In genomic region chr19:35039881-35040456, GRCh38 we compare ENCODE assay signal across 13 cellular contexts. TPM values are rescaled to one million over a fixed set of nuclear protein-coding genes. Genes with fewer than 3 reads are reported as not detected.
DNase-seq lines count a peak whose midpoint lies in the region; ATAC-seq and TF ChIP-seq lines count a peak whose summit lies in the region.
"Had no signal": no experiment of that assay in that cellular context is flagged by ENCODE, and none has a peak within 500 bp of the region (broad histone marks: within the 10 kb centered on the region; RNA-seq: fewer than 3 reads in every experiment).

No MANE protein-coding gene starts in this region.

- peaks cover 25% of the 10 kb centered on the region for H3K4me1 Mint-ChIP-seq in Caco-2 (ENCODE audit: low read depth, unreplicated experiment)
- peaks cover 43% of the 10 kb centered on the region for H3K4me1 Mint-ChIP-seq in WTC11
- H3K4me1 Mint-ChIP-seq in immature natural killer cell = peaks cover 12 to 26% of the 10 kb centered on the region in 2 donors

- H3K27me3 Mint-ChIP-seq in Caco-2 (ENCODE audit: insufficient read depth, unreplicated experiment) (no peaks in the 10 kb centered on the region), WTC11 (ENCODE audit: low read depth) (no peaks in the 10 kb centered on the region), immature natural killer cell (ENCODE audit: low read depth in 3 of 3) (peaks cover 5 to 16% (median 13%) of the 10 kb centered on the region in 3 donors)

- TF ChIP-seq CTCF in Caco-2 (IDR thresholded peaks at IDR 0.05; ENCODE audit: insufficient read depth in 1 of 2, low read depth in 1 of 2, low read length in 1 of 2, severe bottlenecking in 1 of 2, unreplicated experiment in 1 of 2) = no peak
- TF ChIP-seq CTCF in WTC11 (IDR thresholded peaks at IDR 0.05) = no peak
- no peak for TF ChIP-seq CTCF in gastrocnemius medialis (IDR thresholded peaks at IDR 0.05 in 4 of 5, conservative IDR thresholded peaks at IDR 0.05 in 1 of 5)

- no peak overlapping the region for H3K4me3 ChIP-seq in Caco-2 (ENCODE audit: low read depth, low read length)
- peak overlapping the region in 3 of 4 donors; percentile 9 to 24 (median 12) for H3K4me3 ChIP-seq in gastrocnemius medialis

- intact Hi-C loops in Caco-2 (cut with micrococcal nuclease; ENCODE audit: unreplicated experiment) (loop anchor here (1.0 to 10.0 kb wide), 2 partner anchors 9 to 195 kb away; no protein-coding TSS in a partner anchor), gastrocnemius medialis (cut with DNase I; ENCODE audit: low total_unique reads) (loop anchor here (5.0 kb wide), 1 partner anchor 717 kb away; the partner anchor contains the start of genes HSPB6 and PROSER3), posterior vena cava (cut with DNase I) (no loop called here)

- no peaks in the 10 kb centered on the region for H3K9me3 Mint-ChIP-seq in Caco-2 (ENCODE audit: unreplicated experiment)
- no peaks in the 10 kb centered on the region for H3K9me3 Mint-ChIP-seq in WTC11
- H3K9me3 Mint-ChIP-seq in immature natural killer cell = no peaks in the 10 kb centered on the region

- H3K27ac Mint-ChIP-seq in Caco-2 (ENCODE audit: unreplicated experiment) (peak overlapping the region; percentile 90), WTC11 (peak overlapping the region; percentile 63; the same call in 1 of the 2 replicates), immature natural killer cell (peak overlapping the region in 5 of 6 donors; percentile 47 to 89 (median 58))

- POLR2A ChIA-PET in Caco-2 (lab: Charles Lee) (no interaction called here), WTC11 (lab: Charles Lee) (interaction anchor here (0.5 kb wide), 1 partner anchor 41 kb away, joined by 3 read pairs; no protein-coding TSS in a partner anchor)

- peaks cover 36% of the 10 kb centered on the region for H3K4me1 ChIP-seq in Caco-2
- H3K4me1 ChIP-seq in gastrocnemius medialis = peaks cover 66 to 80% of the 10 kb centered on the region in 2 donors

- H3K4me3 Mint-ChIP-seq in Caco-2 (ENCODE audit: unreplicated experiment) (peak overlapping the region; percentile 89), WTC11 (peak overlapping the region; percentile 53; the same call in 1 of the 2 replicates), immature natural killer cell (peak overlapping the region; percentile 77 to 81 (median 80))

- DNase-seq in Caco-2 (no peak), WTC11 (ENCODE audit: low spot score) (no peak), immature natural killer cell (no peak), gastrocnemius medialis (no peak), posterior vena cava (ENCODE audit: low spot score) (no peak), NCI-H1105 treated with DMSO at 0.1 percent for 48 hours (lab: John Stamatoyannopoulos, UW) (no peak), NCI-H446 treated with DMSO at 0.1 percent for 48 hours (lab: John Stamatoyannopoulos, UW) (no peak)
- DNase-seq: DMS79 treated with DMSO at 0.1 percent for 48 hours; foreskin fibroblast; HCEC 1CT; midbrain; NCI-H1417 treated with DMSO at 0.1 percent for 48 hours; stimulated activated CD4-positive, alpha-beta T cell treated with anti-CD3 and anti-CD28 coated beads, Interleukin-2, amount 100 ng/mL, for 48 hours had no signal

- H3K27ac ChIP-seq in gastrocnemius medialis = peak overlapping the region; percentile 97 to 98 (median 98)

- BruUV-seq in Caco-2 (replicated peaks; lab: Mats Ljungman, UMichigan) = no TSS peak

- ATAC-seq in WTC11 = no peak
- no peak for ATAC-seq in gastrocnemius medialis

- H3K36me3 Mint-ChIP-seq in Caco-2 (ENCODE audit: insufficient read depth, unreplicated experiment) (peaks cover 23% of the 10 kb centered on the region), WTC11 (no peaks in the 10 kb centered on the region; the same call in 1 of the 2 replicates), immature natural killer cell (no peaks in the 10 kb centered on the region)

- no peaks in the 10 kb centered on the region; the same call in 1 of the 2 replicates for H3K36me3 ChIP-seq in Caco-2 (ENCODE audit: control insufficient read depth, insufficient read depth, low read length)
- H3K36me3 ChIP-seq in gastrocnemius medialis = peaks cover 0 to 11% of the 10 kb centered on the region in 2 donors

- CTCF ChIA-PET in Caco-2 (lab: Charles Lee) = no interaction called here
- CTCF ChIA-PET in WTC11 (lab: Charles Lee) = interaction anchor here (1.3 kb wide), 1 partner anchor 201 kb away, joined by 4 read pairs; no protein-coding TSS in a partner anchor

- in situ Hi-C loops in gastrocnemius medialis (cut with MboI; ENCODE audit: low sequenced_read_pairs in 4 of 4) = loop anchor here in 1 of 4 donors (10.0 kb wide), 1 partner anchor 55 kb away; no protein-coding TSS in a partner anchor

- no peak for TF ChIP-seq POLR2A in gastrocnemius medialis (IDR thresholded peaks at IDR 0.05)

- H3K9me3 ChIP-seq in Caco-2 (no peaks in the 10 kb centered on the region), gastrocnemius medialis (no peaks in the 10 kb centered on the region)

- H3K27me3 ChIP-seq in Caco-2 (replicated peaks; ENCODE audit: control insufficient read depth, insufficient read depth, low read length) = no peaks in the 10 kb centered on the region
- H3K27me3 ChIP-seq in gastrocnemius medialis = no peaks in the 10 kb centered on the region

TF ChIP-seq in WTC11, 78 proteins besides CTCF, POLR2A, EP300 and RAD21:
- TF ChIP-seq PREB (CRISPR knock-in tag; IDR thresholded peaks at IDR 0.05; ENCODE audit: borderline replicate concordance) (no peak), ERG (CRISPR knock-in tag; IDR thresholded peaks at IDR 0.05) (no peak), ESRRA (CRISPR knock-in tag; IDR thresholded peaks at IDR 0.05; ENCODE audit: borderline replicate concordance) (no peak), ZMAT4 (CRISPR knock-in tag; IDR thresholded peaks at IDR 0.05) (no peak), ZBTB21 (CRISPR knock-in tag; IDR thresholded peaks at IDR 0.05; ENCODE audit: borderline replicate concordance) (no peak), PRRX2 (CRISPR knock-in tag; IDR thresholded peaks at IDR 0.05) (no peak)

RNA-seq across cellular contexts. Expression of gene HPN, which starts 1.6 kb away (rescaled TPM):
- total RNA-seq in Caco-2 (2022) = 20.8 and 21.1 TPM in 2 replicates
- 20.8 to 35.5 TPM (median 34.6 TPM) in 3 replicates for total RNA-seq in WTC11 (2021)
- polyA plus RNA-seq in immature natural killer cell = not detected
- total RNA-seq in gastrocnemius medialis = 10 to 100 TPM in 3 of 4 donors, 1 to 10 TPM in 1; 9.1 to 24.0 (median 17.1) TPM
- 1 to 10 TPM in 1 of 2 donors, under 1 TPM in 1; 1.00 to 1.7 TPM for total RNA-seq in posterior vena cava

RNA-seq across cellular contexts. Expression of gene SCN1B, which starts 9.7 kb away (rescaled TPM):
- total RNA-seq in Caco-2 (2022) = 1.7 and 1.9 TPM in 2 replicates
- 4.4 to 8.0 TPM (median 4.8 TPM) in 3 replicates for total RNA-seq in WTC11 (2021)
- under 1 TPM; 0.27 to 0.83 (median 0.58) TPM for polyA plus RNA-seq in immature natural killer cell
- 100 to 1,000 TPM; 194 to 469 (median 289) TPM for total RNA-seq in gastrocnemius medialis
- 10 to 100 TPM; 30.8 to 42.4 TPM for total RNA-seq in posterior vena cava

RNA-seq across cellular contexts. Expression of gene GRAMD1A, which starts 39.8 kb away (rescaled TPM):
- 110 and 132 TPM in 2 replicates for total RNA-seq in Caco-2 (2022)
- 235 to 389 TPM (median 236 TPM) in 3 replicates for total RNA-seq in WTC11 (2021)
- polyA plus RNA-seq in immature natural killer cell = 10 to 100 TPM in 1 of 3 donors, 1 to 10 TPM in 2; 6.7 to 19.1 (median 7.8) TPM
- total RNA-seq in gastrocnemius medialis = 10 to 100 TPM; 38.8 to 45.1 (median 43.7) TPM
- 10 to 100 TPM; 83.0 to 87.0 TPM for total RNA-seq in posterior vena cava

Comparison
In these comparisons a context has a peak if more than half of its experiments do, and no peak if none do; other contexts are left out.
1. RNA of gene SCN1B, which starts 9.7 kb away (total RNA-seq): 194 to 469 TPM in gastrocnemius medialis; 30.8 to 42.4 TPM in posterior vena cava, 4.4 to 8.0 TPM in WTC11 and 1.7 to 1.9 TPM in Caco-2; every median in the first group is over 4 times any median in the second.
2. intact Hi-C loops: an anchor here in Caco-2 (1.0 to 10.0 kb wide) and gastrocnemius medialis (5.0 kb wide); none called in posterior vena cava.
3. Peak in every context shown above with its lines, with median percentiles within 50 percentile points of each other: H3K27ac Mint-ChIP-seq and H3K4me3 Mint-ChIP-seq.